In genomic region chr10:17617031-17617911, GRCh38 we compare ENCODE assay signal across 1 cellular context.
A peak's percentile ranks its signal among the peaks of the same experiment; 100 is the strongest.
TF ChIP-seq lines count a peak whose summit lies in the region.

TSS of gene HACD1 (minus strand) at chr10:17617374. CDS start at chr10:17617339, 35 bp downstream.

TF ChIP-seq in HepG2, 621 proteins besides CTCF, POLR2A, EP300 and RAD21 (continued from another document and continues in another):
- TF ChIP-seq MXI1 (IDR thresholded peaks at IDR 0.05; ENCODE audit: borderline replicate concordance, low read depth, low read length) (peak; percentile 73; the same call in 2 of the 3 replicates), ZNF839 (CRISPR knock-in tag; IDR thresholded peaks at IDR 0.05; ENCODE audit: borderline replicate concordance) (no peak), ZNF615 (CRISPR knock-in tag; IDR thresholded peaks at IDR 0.05; ENCODE audit: borderline replicate concordance) (no peak), BATF2 (CRISPR knock-in tag; IDR thresholded peaks at IDR 0.05) (no peak; the same call in 1 of the 2 replicates), FOXP4 (CRISPR knock-in tag; IDR thresholded peaks at IDR 0.05) (no peak), NR3C1 (CRISPR knock-in tag; IDR thresholded peaks at IDR 0.05) (no peak), ERF (CRISPR knock-in tag; IDR thresholded peaks at IDR 0.05) (peak; percentile 14; the same call in 1 of the 2 replicates), ASH2L (IDR thresholded peaks at IDR 0.05; ENCODE audit: insufficient read length, low read depth, low read length) (peak; percentile 82), NPAS2 (CRISPR knock-in tag; IDR thresholded peaks at IDR 0.05; ENCODE audit: borderline replicate concordance) (no peak), ZNF782 (CRISPR knock-in tag; IDR thresholded peaks at IDR 0.05; ENCODE audit: borderline replicate concordance) (no peak), MTF2 (CRISPR knock-in tag; IDR thresholded peaks at IDR 0.05; ENCODE audit: borderline replicate concordance) (peak; percentile 55; the same call in 1 of the 2 replicates), NBN (conservative IDR thresholded peaks at IDR 0.05) (no peak), ZNF180 (CRISPR knock-in tag; IDR thresholded peaks at IDR 0.05; ENCODE audit: borderline replicate concordance, low read depth) (no peak), ZNF639 (CRISPR knock-in tag; conservative IDR thresholded peaks at IDR 0.05) (no peak), ZNF670 (CRISPR knock-in tag; IDR thresholded peaks at IDR 0.05; ENCODE audit: borderline replicate concordance) (peak; percentile 59; the same call in 1 of the 2 replicates), MATR3 (CRISPR knock-in tag; IDR thresholded peaks at IDR 0.05) (no peak), KAT8 (CRISPR knock-in tag; IDR thresholded peaks at IDR 0.05) (0 out of 2 replicates have a peak, but pooled peaks have one; percentile 21), ZNF883 (CRISPR knock-in tag; IDR thresholded peaks at IDR 0.05; ENCODE audit: not compliant biosample characterization) (no peak), REL (CRISPR knock-in tag; conservative IDR thresholded peaks at IDR 0.05) (0 out of 2 replicates have a peak, but pooled peaks have one; percentile 39), TRAFD1 (CRISPR knock-in tag; IDR thresholded peaks at IDR 0.05; ENCODE audit: borderline replicate concordance) (no peak), MTERF4 (CRISPR knock-in tag; IDR thresholded peaks at IDR 0.05) (no peak), IRF9 (CRISPR knock-in tag; IDR thresholded peaks at IDR 0.05; ENCODE audit: borderline replicate concordance) (no peak; the same call in none of the 2 replicates), ZNF280D (CRISPR knock-in tag; IDR thresholded peaks at IDR 0.05) (no peak), GMEB1 (CRISPR knock-in tag; IDR thresholded peaks at IDR 0.05; ENCODE audit: borderline replicate concordance) (no peak; the same call in 1 of the 2 replicates), RAD51 (IDR thresholded peaks at IDR 0.05; ENCODE audit: borderline replicate concordance) (no peak), KDM1A (CRISPR knock-in tag; IDR thresholded peaks at IDR 0.05) (no peak), KDM2A (CRISPR knock-in tag; IDR thresholded peaks at IDR 0.05; ENCODE audit: borderline replicate concordance, low read depth) (peak; percentile 63), TGIF2 (CRISPR knock-in tag; IDR thresholded peaks at IDR 0.05) (no peak), SAFB2 (CRISPR knock-in tag; IDR thresholded peaks at IDR 0.05; ENCODE audit: borderline replicate concordance, low read depth) (no peak), ZNF496 (CRISPR knock-in tag; IDR thresholded peaks at IDR 0.05; ENCODE audit: insufficient replicate concordance) (no peak), HMGXB4 (CRISPR knock-in tag; IDR thresholded peaks at IDR 0.05; ENCODE audit: borderline replicate concordance in 1 of 2, low read depth in 1 of 2) (peak; percentile 49 to 70; a peak in 2 of 4 replicates), BRD4 (CRISPR knock-in tag; IDR thresholded peaks at IDR 0.05) (0 out of 2 replicates have a peak, but pooled peaks have one; percentile 37), HOXA5 (CRISPR knock-in tag; IDR thresholded peaks at IDR 0.05) (peak; percentile 43; the same call in 1 of the 2 replicates), ZNF674 (CRISPR knock-in tag; IDR thresholded peaks at IDR 0.05; ENCODE audit: low read depth) (0 out of 2 replicates have a peak, but pooled peaks have one; percentile 66), ZNF24 (IDR thresholded peaks at IDR 0.05) (no peak; the same call in 1 of the 2 replicates), NRL (CRISPR knock-in tag; IDR thresholded peaks at IDR 0.05; ENCODE audit: borderline replicate concordance) (no peak), AFF4 (CRISPR knock-in tag; IDR thresholded peaks at IDR 0.05) (no peak), ZNF230 (CRISPR knock-in tag; IDR thresholded peaks at IDR 0.05) (no peak), ZNF224 (CRISPR knock-in tag; IDR thresholded peaks at IDR 0.05) (no peak), ZFAT (CRISPR knock-in tag; conservative IDR thresholded peaks at IDR 0.05) (no peak), HMG20B (CRISPR knock-in tag; conservative IDR thresholded peaks at IDR 0.05) (no peak), GLI4 (CRISPR knock-in tag; IDR thresholded peaks at IDR 0.05; ENCODE audit: borderline replicate concordance) (no peak), HES4 (CRISPR knock-in tag; IDR thresholded peaks at IDR 0.05; ENCODE audit: borderline replicate concordance) (0 out of 2 replicates have a peak, but pooled peaks have one; percentile 66), YEATS4 (CRISPR knock-in tag; IDR thresholded peaks at IDR 0.05; ENCODE audit: borderline replicate concordance) (peak; percentile 83), ZNF143 (CRISPR knock-in tag; IDR thresholded peaks at IDR 0.05) (no peak), FOSL2 (CRISPR knock-in tag; IDR thresholded peaks at IDR 0.05) (no peak)
